ENCODE assay signal across 8 cellular contexts in the genomic region with DNA sequence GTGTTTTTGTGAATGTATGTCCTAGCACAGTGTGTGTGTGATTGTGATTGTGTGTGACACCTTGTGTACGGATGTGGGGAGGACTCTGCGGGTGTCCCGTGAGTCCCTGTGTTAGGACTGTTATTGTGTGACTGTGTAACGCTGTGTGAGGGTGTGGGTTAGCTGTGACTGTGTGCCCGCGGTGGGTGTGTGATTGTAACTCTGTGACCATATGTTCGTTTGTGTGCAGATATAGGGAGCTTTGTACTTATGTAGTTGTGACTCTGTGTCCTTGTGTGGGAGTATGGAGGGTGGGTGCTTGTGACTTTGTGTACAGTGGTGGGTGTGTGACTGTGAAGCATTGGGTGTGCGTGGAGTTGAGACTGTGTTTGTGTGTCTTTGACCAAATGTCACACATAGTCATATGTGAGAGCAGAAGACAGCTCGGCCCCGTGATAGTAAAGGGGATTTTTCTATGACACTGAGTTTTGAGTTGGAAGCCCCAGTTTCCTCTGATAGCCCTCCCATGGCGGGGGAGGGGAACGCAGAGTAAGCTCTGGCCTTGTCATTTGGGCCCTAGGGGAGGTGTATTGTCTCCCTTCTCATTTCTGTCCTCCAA. TPM values are rescaled to one million over a fixed set of nuclear protein-coding genes. Genes with fewer than 3 reads are reported as not detected.
DNase-seq lines count a peak whose midpoint lies in the region; ATAC-seq and TF ChIP-seq lines count a peak whose summit lies in the region.

No MANE protein-coding gene starts in this region.

- H3K9me3 ChIP-seq in esophagus muscularis mucosa: peaks cover 5 to 44% (median 23%) of the 10 kb centered on the region in 4 donors

- no peak for TF ChIP-seq POLR2A in esophagus muscularis mucosa (IDR thresholded peaks at IDR 0.05; ENCODE audit: low read depth)

- peaks cover 2 to 31% (median 11%) of the 10 kb centered on the region in 4 donors for H3K36me3 ChIP-seq in esophagus muscularis mucosa

- no peaks in the 10 kb centered on the region; the same call in 1 of the 2 replicates for H3K27me3 Mint-ChIP-seq in WTC11 (ENCODE audit: low read depth)

- WGBS in esophagus muscularis mucosa: 12% methylated on average over 12 of the region's 12 CpGs

- peaks cover 28% of the 10 kb centered on the region for H3K36me3 Mint-ChIP-seq in WTC11

- TF ChIP-seq CTCF in WTC11 (IDR thresholded peaks at IDR 0.05) (no peak), esophagus muscularis mucosa (IDR thresholded peaks at IDR 0.05) (no peak)

- no peaks in the 10 kb centered on the region for H3K27me3 ChIP-seq in esophagus muscularis mucosa

- H3K4me3 ChIP-seq in esophagus muscularis mucosa: peak overlapping the region; percentile 67 to 77 (median 71)

- H3K4me1 Mint-ChIP-seq in WTC11: peaks cover 13% of the 10 kb centered on the region

- POLR2A ChIA-PET in WTC11 (lab: Charles Lee): interaction anchor here (0.9 to 2.0 kb wide), 8 partner anchors 40 to 322 kb away, joined by 3 to 16 read pairs (median 3); a partner anchor contains a TSS

- DNase-seq in activated gamma-delta T cell treated with anti-CD3 and anti-CD28 coated beads, Interleukin-2, amount 50 U/mL, for 16 hours (ENCODE audit: low read depth): peak; percentile 2
- no peak for DNase-seq in activated gamma-delta T cell (lab: John Stamatoyannopoulos, UW)
- DNase-seq in WTC11 (ENCODE audit: low spot score): peak; percentile 24
- no peak for DNase-seq in esophagus muscularis mucosa (ENCODE audit: extremely low spot score)
- peak; percentile 29 for DNase-seq in occipital lobe (lab: John Stamatoyannopoulos, UW)
- no peak for DNase-seq in dedifferentiated amniotic fluid mesenchymal stem cell (ENCODE audit: extremely low spot score)
- DNase-seq in H4 (ENCODE audit: low spot score): no peak

- H3K4me1 ChIP-seq in esophagus muscularis mucosa: peaks cover 18 to 30% (median 27%) of the 10 kb centered on the region in 4 donors

- peak overlapping the region; percentile 99 for H3K27ac Mint-ChIP-seq in WTC11

- H3K9me3 Mint-ChIP-seq in WTC11: peaks cover 12% of the 10 kb centered on the region

- intact Hi-C loops in esophagus muscularis mucosa (cut with DNase I): loop anchor here (2.0 to 5.0 kb wide), 2 partner anchors 42 to 44 kb away; a partner anchor contains a TSS

- CTCF ChIA-PET in WTC11 (lab: Charles Lee): interaction anchor here (0.7 to 1.3 kb wide), 3 partner anchors 8 to 551 kb away, joined by 3 to 7 read pairs (median 3); a partner anchor contains a TSS

- TF ChIP-seq EP300 in esophagus muscularis mucosa (IDR thresholded peaks at IDR 0.05): no peak

- ATAC-seq in HG03025 (IDR thresholded peaks at IDR 0.05; ENCODE audit: low FRiP score, unreplicated experiment): peak; percentile 31
- peak; percentile 4 for ATAC-seq in WTC11

- peak overlapping the region; percentile 99 for H3K4me3 Mint-ChIP-seq in WTC11

- peak overlapping the region; percentile 81 to 93 (median 90) for H3K27ac ChIP-seq in esophagus muscularis mucosa (replicated peaks in 1 of 4)

TF ChIP-seq in WTC11, 78 proteins besides CTCF, POLR2A, EP300 and RAD21:
- TF ChIP-seq NR2C2 (CRISPR knock-in tag; IDR thresholded peaks at IDR 0.05) (no peak), SMAD3 (CRISPR knock-in tag; IDR thresholded peaks at IDR 0.05; ENCODE audit: borderline replicate concordance) (peak; percentile 35; the same call in 1 of the 2 replicates), FOXK1 (CRISPR knock-in tag; IDR thresholded peaks at IDR 0.05) (0 out of 2 replicates have a peak, but pooled peaks have one; percentile 7), ETV6 (CRISPR knock-in tag; IDR thresholded peaks at IDR 0.05) (0 out of 2 replicates have a peak, but pooled peaks have one; percentile 45)

RNA-seq across cellular contexts. Expression of a gene that starts 0.9 kb away (rescaled TPM):
- total RNA-seq in WTC11 (2021): 24.1 to 29.0 TPM (median 25.3 TPM) in 3 replicates
- 10 to 100 TPM in 2 of 4 donors, 1 to 10 TPM in 2; 7.7 to 12.4 (median 10.7) TPM for total RNA-seq in esophagus muscularis mucosa
- 48.4 TPM for total RNA-seq in occipital lobe
- 9.3 and 13.2 TPM in 2 replicates for total RNA-seq in H4 (2014; rRNA removed; shearing (Covaris generic))

RNA-seq across cellular contexts. Expression of a gene that starts 39.7 kb away (rescaled TPM):
- total RNA-seq in WTC11 (2021): 10.5 to 13.7 TPM (median 12.9 TPM) in 3 replicates
- total RNA-seq in esophagus muscularis mucosa: 10 to 100 TPM in 2 of 4 donors, 1 to 10 TPM in 2; 7.3 to 14.6 (median 9.9) TPM
- total RNA-seq in occipital lobe: 60.7 TPM
- total RNA-seq in H4 (2014; rRNA removed; shearing (Covaris generic)): 7.3 and 11.9 TPM in 2 replicates

RNA-seq across cellular contexts. Expression of a gene that starts 44.1 kb away (rescaled TPM):
- total RNA-seq in WTC11 (2021) (13.1 to 16.1 TPM (median 14.4 TPM) in 3 replicates), esophagus muscularis mucosa (10 to 100 TPM; 11.6 to 17.6 (median 12.7) TPM), occipital lobe (57.9 TPM)
- total RNA-seq in H4 (2014; rRNA removed; shearing (Covaris generic)): 2.7 and 3.7 TPM in 2 replicates

Comparison
In these comparisons a context has a peak if more than half of its experiments do, and no peak if none do; other contexts are left out.
1. DNase-seq: peak in activated gamma-delta T cell treated with anti-CD3 and anti-CD28 coated beads, Interleukin-2, amount 50 U/mL, for 16 hours (single experiment), WTC11 (single experiment) and occipital lobe (single experiment); none in activated gamma-delta T cell (single experiment), esophagus muscularis mucosa (single experiment), dedifferentiated amniotic fluid mesenchymal stem cell (single experiment) and H4 (single experiment).